9 cellular contexts compared by ENCODE assay signal in the genomic region with DNA sequence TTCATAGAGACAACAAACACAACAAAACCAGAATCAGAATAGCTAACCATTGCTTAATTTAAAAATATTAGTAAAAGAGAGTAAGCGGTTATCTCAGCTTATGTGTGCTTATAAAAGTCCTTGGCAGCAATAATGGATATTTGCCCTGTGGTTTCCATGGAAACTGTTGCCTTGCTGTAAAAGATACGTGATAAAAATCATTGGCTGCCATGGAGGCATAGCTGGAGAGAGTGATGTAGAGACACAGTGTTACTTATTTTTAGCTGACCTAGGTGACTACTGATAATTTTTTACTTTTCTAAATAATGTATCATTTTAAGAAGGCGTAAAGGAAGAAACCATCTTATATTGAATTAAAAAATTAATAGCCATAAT.
A peak's percentile ranks its signal among the peaks of the same experiment; 100 is the strongest.
DNase-seq lines count a peak whose midpoint lies in the region; ATAC-seq and TF ChIP-seq lines count a peak whose summit lies in the region.
"Had no signal": no experiment of that assay in that cellular context is flagged by ENCODE, and none has a peak within 500 bp of the region (broad histone marks: within the 10 kb centered on the region; RNA-seq: fewer than 3 reads in every experiment).

No MANE protein-coding gene starts in this region.

- no peak overlapping the region for H3K27ac Mint-ChIP-seq in activated T-helper 1 cell treated with anti-CD3 and anti-CD28 coated beads, Interleukin-12 subunit alpha, Interleukin-12 subunit beta, Interleukin-2, Interleukin-4 antibody, amounts not matched to agents 30 ng/mL and 10 ng/mL and 1 ng/mL, durations not matched to agents 14 hours and 24 hours and 36 hours

- H3K36me3 ChIP-seq in Panc1 (ENCODE audit: control insufficient read depth, insufficient read depth, low read length) (no peaks in the 10 kb centered on the region), thoracic aorta (no peaks in the 10 kb centered on the region)

- peaks cover 4% of the 10 kb centered on the region for H3K4me1 ChIP-seq in Panc1 (ENCODE audit: control insufficient read depth, insufficient read depth, low read length)
- H3K4me1 ChIP-seq in thoracic aorta (ENCODE audit: control insufficient read depth in 1 of 2, low read depth in 2 of 2): peaks cover 7 to 14% of the 10 kb centered on the region in 2 donors
- H3K4me1 ChIP-seq: A549 had no signal

- H3K27ac ChIP-seq in Panc1 (ENCODE audit: low read length) (peak overlapping the region; percentile 71), thoracic aorta (peak overlapping the region; percentile 75 to 89)
- H3K27ac ChIP-seq: A549 had no signal

- H3K9me3 ChIP-seq in Panc1 (ENCODE audit: control insufficient read depth, insufficient read depth, low read depth, low read length) (no peaks in the 10 kb centered on the region), thoracic aorta (no peaks in the 10 kb centered on the region)
- H3K9me3 ChIP-seq: A549 had no signal

- no peaks in the 10 kb centered on the region for H3K36me3 Mint-ChIP-seq in activated T-helper 1 cell treated with anti-CD3 and anti-CD28 coated beads, Interleukin-12 subunit alpha, Interleukin-12 subunit beta, Interleukin-2, Interleukin-4 antibody, amounts not matched to agents 30 ng/mL and 10 ng/mL and 1 ng/mL, durations not matched to agents 14 hours and 24 hours and 36 hours (ENCODE audit: low read depth)

- CTCF ChIA-PET in Panc1 (lab: Charles Lee): interaction anchor here (0.6 to 1.7 kb wide), 2 partner anchors 9 to 132 kb away, joined by 3 to 7 read pairs; no protein-coding TSS in a partner anchor

- POLR2A ChIA-PET in Panc1 (lab: Charles Lee): no interaction called here

- in situ Hi-C loops in Panc1 (cut with HindIII; ENCODE audit: low pct_unique_long_range_greater_than_20kb, low sequenced_read_pairs): no loop called here

- no peaks in the 10 kb centered on the region for H3K9me3 Mint-ChIP-seq in activated T-helper 1 cell treated with anti-CD3 and anti-CD28 coated beads, Interleukin-12 subunit alpha, Interleukin-12 subunit beta, Interleukin-2, Interleukin-4 antibody, amounts not matched to agents 30 ng/mL and 10 ng/mL and 1 ng/mL, durations not matched to agents 14 hours and 24 hours and 36 hours

- no peaks in the 10 kb centered on the region for H3K27me3 Mint-ChIP-seq in activated T-helper 1 cell treated with anti-CD3 and anti-CD28 coated beads, Interleukin-12 subunit alpha, Interleukin-12 subunit beta, Interleukin-2, Interleukin-4 antibody, amounts not matched to agents 30 ng/mL and 10 ng/mL and 1 ng/mL, durations not matched to agents 14 hours and 24 hours and 36 hours (ENCODE audit: insufficient read depth)

- TF ChIP-seq CTCF in Panc1 (IDR thresholded peaks at IDR 0.05): no peak
- no peak for TF ChIP-seq CTCF in thoracic aorta (IDR thresholded peaks at IDR 0.05)

- peak; percentile 2 for DNase-seq in DMS79 (lab: John Stamatoyannopoulos, UW)
- no peak for DNase-seq in DMS79 treated with DMSO at 0.1 percent for 48 hours (lab: John Stamatoyannopoulos, UW)
- no peak for DNase-seq in Panc1 (ENCODE audit: low read depth, low spot score)
- DNase-seq in glomerular visceral epithelial cell (ENCODE audit: extremely low spot score): peak; percentile 12
- DNase-seq in thoracic aorta (ENCODE audit: low spot score): peak; percentile 9
- DNase-seq in activated T-helper 1 cell treated with anti-CD3 and anti-CD28 coated beads, Interleukin-12 subunit alpha, Interleukin-12 subunit beta, Interleukin-2, Interleukin-4 antibody, amounts not matched to agents 30 ng/mL and 10 ng/mL and 1 ng/mL, durations not matched to agents 14 hours and 24 hours and 36 hours (ENCODE audit: low spot score): no peak

- H3K4me3 Mint-ChIP-seq in activated T-helper 1 cell treated with anti-CD3 and anti-CD28 coated beads, Interleukin-12 subunit alpha, Interleukin-12 subunit beta, Interleukin-2, Interleukin-4 antibody, amounts not matched to agents 30 ng/mL and 10 ng/mL and 1 ng/mL, durations not matched to agents 14 hours and 24 hours and 36 hours: no peak overlapping the region

- peak; percentile 79 for ATAC-seq in Panc1
- no peak for ATAC-seq in thoracic aorta (ENCODE audit: insufficient number of reproducible peaks, low FRiP score, low read depth)
- ATAC-seq in HG03108 (IDR thresholded peaks at IDR 0.05; ENCODE audit: unreplicated experiment): no peak
- no peak for ATAC-seq in GM21786 (IDR thresholded peaks at IDR 0.05; ENCODE audit: unreplicated experiment)
- ATAC-seq: A549 had no signal

- no peaks in the 10 kb centered on the region for H3K27me3 ChIP-seq in Panc1 (ENCODE audit: control insufficient read depth, insufficient read depth, low read length)
- H3K27me3 ChIP-seq in thoracic aorta (replicated peaks; ENCODE audit: insufficient read depth): no peaks in the 10 kb centered on the region

- H3K4me1 Mint-ChIP-seq in activated T-helper 1 cell treated with anti-CD3 and anti-CD28 coated beads, Interleukin-12 subunit alpha, Interleukin-12 subunit beta, Interleukin-2, Interleukin-4 antibody, amounts not matched to agents 30 ng/mL and 10 ng/mL and 1 ng/mL, durations not matched to agents 14 hours and 24 hours and 36 hours (ENCODE audit: low read depth): peaks cover 10% of the 10 kb centered on the region

- TSS peak; percentile 80 for BruUV-seq in Panc1 (replicated peaks; lab: Mats Ljungman, UMichigan)

- H3K4me3 ChIP-seq in Panc1 (ENCODE audit: low read depth in 2 of 2, low read length in 2 of 2): no peak overlapping the region
- peak overlapping the region; percentile 66 for H3K4me3 ChIP-seq in thoracic aorta
- H3K4me3 ChIP-seq: A549 had no signal

- intact Hi-C loops in Panc1 (cut with micrococcal nuclease; ENCODE audit: unreplicated experiment): no loop called here
- intact Hi-C loops in activated T-helper 1 cell treated with anti-CD3 and anti-CD28 coated beads, Interleukin-12 subunit alpha, Interleukin-12 subunit beta, Interleukin-2, Interleukin-4 antibody, amounts not matched to agents 30 ng/mL and 10 ng/mL and 1 ng/mL, durations not matched to agents 14 hours and 24 hours and 36 hours (cut with micrococcal nuclease): no loop called here

Comparison
In these comparisons a context has a peak if more than half of its experiments do, and no peak if none do; other contexts are left out.
1. DNase-seq: peak in DMS79 (single experiment), glomerular visceral epithelial cell (single experiment) and thoracic aorta (single experiment); none in DMS79 treated with DMSO at 0.1 percent for 48 hours (single experiment), Panc1 (single experiment) and activated T-helper 1 cell treated with anti-CD3 and anti-CD28 coated beads, Interleukin-12 subunit alpha, Interleukin-12 subunit beta, Interleukin-2, Interleukin-4 antibody, amounts not matched to agents 30 ng/mL and 10 ng/mL and 1 ng/mL, durations not matched to agents 14 hours and 24 hours and 36 hours (single experiment).